ENCODE assay signal across 15 cellular contexts in the genomic region with DNA sequence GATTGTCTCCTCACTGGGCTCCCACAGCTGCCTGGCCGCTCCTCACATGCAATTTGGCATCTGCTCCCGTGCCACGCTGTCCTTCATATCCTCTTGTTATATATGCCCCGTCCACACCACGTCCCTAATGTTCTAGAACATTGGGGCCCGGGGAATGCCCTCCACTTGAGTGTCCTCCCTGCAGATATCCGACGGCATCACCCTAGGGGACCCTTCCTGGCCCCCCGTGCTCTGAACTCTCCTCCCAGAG. TPM values are rescaled to one million over a fixed set of nuclear protein-coding genes. Genes with fewer than 3 reads are reported as not detected.
A peak's percentile ranks its signal among the peaks of the same experiment; 100 is the strongest.
DNase-seq lines count a peak whose midpoint lies in the region; ATAC-seq and TF ChIP-seq lines count a peak whose summit lies in the region.
"Had no signal": no experiment of that assay in that cellular context is flagged by ENCODE, and none has a peak within 500 bp of the region (broad histone marks: within the 10 kb centered on the region; RNA-seq: fewer than 3 reads in every experiment).

No MANE protein-coding gene starts in this region.

- H2BK20ac ChIP-seq in IMR-90 (ENCODE audit: low read depth, low read length) = no peak overlapping the region

- H4K5ac ChIP-seq in IMR-90 (ENCODE audit: low read depth, low read length) = no peak overlapping the region

- H2BK5ac ChIP-seq in IMR-90 (ENCODE audit: low read depth, low read length, poor library complexity, severe bottlenecking) = no peak overlapping the region

- peaks cover 4% of the 10 kb centered on the region for H3F3A ChIP-seq in SK-N-SH (replicated peaks; ENCODE audit: insufficient read depth)

- no peaks in the 10 kb centered on the region for H3K9me3 Mint-ChIP-seq in neural crest cell
- no peaks in the 10 kb centered on the region for H3K9me3 Mint-ChIP-seq in stimulated activated memory B cell treated with anti-CD40 and anti-IgM and Interleukin-4, amounts not matched to agents 10 μg/mL and 1 μg/mL and 100 μg/mL, for 72 hours
- H3K9me3 Mint-ChIP-seq: CD8-positive, alpha-beta T cell; H9 had no signal

- H3K23ac ChIP-seq in IMR-90 (ENCODE audit: low read depth, low read length) = no peak overlapping the region

- no peak overlapping the region for H3K14ac ChIP-seq in IMR-90 (replicated peaks; ENCODE audit: low read depth, low read length)

- H2AK5ac ChIP-seq in IMR-90 (ENCODE audit: low read depth, low read length) = no peak overlapping the region

- no TSS peak for BruUV-seq in IMR-90 (replicated peaks; lab: Mats Ljungman, UMichigan)

- no peak overlapping the region for H2BK15ac ChIP-seq in IMR-90 (ENCODE audit: low read depth, low read length)

- H4K8ac ChIP-seq in IMR-90 (ENCODE audit: low read depth in 2 of 2, low read length in 2 of 2) = no peak overlapping the region

- H4K20me1 ChIP-seq in SK-N-SH (ENCODE audit: insufficient read depth) (peaks cover 26% of the 10 kb centered on the region), IMR-90 (ENCODE audit: insufficient read depth, low read length) (peaks cover 7% of the 10 kb centered on the region)

- ATAC-seq in SK-N-SH treated with all-trans-retinoic acid at 6 μM for 48 hours (peak; percentile 11), IMR-90 (ENCODE audit: low read depth) (no peak), GM18520 (IDR thresholded peaks at IDR 0.05; ENCODE audit: unreplicated experiment) (no peak)
- no peak for ATAC-seq in stimulated activated memory B cell treated with anti-CD40 and anti-IgM and Interleukin-4, amounts not matched to agents 10 μg/mL and 1 μg/mL and 100 μg/mL, for 72 hours
- ATAC-seq: CD8-positive, alpha-beta T cell had no signal

- H3K18ac ChIP-seq in IMR-90 (ENCODE audit: low read depth, low read length) = no peak overlapping the region

- CTCF ChIA-PET in SK-N-SH (lab: Yijun Ruan, JAX) (interaction anchor here (1.1 to 1.6 kb wide), 2 partner anchors 11 to 14 kb away, joined by 3 to 4 read pairs; no protein-coding TSS in a partner anchor), IMR-90 (lab: Yijun Ruan, JAX) (no interaction called here)

- H3K4me1 ChIP-seq in SK-N-SH (ENCODE audit: control insufficient read depth in 1 of 2, insufficient read depth in 2 of 2, low read depth in 1 of 2, low read length in 1 of 2) = no peaks in the 10 kb centered on the region
- H3K4me1 ChIP-seq in IMR-90 (ENCODE audit: control insufficient read depth, insufficient read depth, low read length) = no peaks in the 10 kb centered on the region

- H3K4me3 Mint-ChIP-seq in neural crest cell = peak overlapping the region; percentile 52
- H3K4me3 Mint-ChIP-seq in stimulated activated memory B cell treated with anti-CD40 and anti-IgM and Interleukin-4, amounts not matched to agents 10 μg/mL and 1 μg/mL and 100 μg/mL, for 72 hours = no peak overlapping the region
- H3K4me3 Mint-ChIP-seq: B cell; CD8-positive, alpha-beta T cell; H9 had no signal

- H3K4me3 ChIP-seq in SK-N-SH (ENCODE audit: low read depth in 2 of 2, low read length in 1 of 2) = no peak overlapping the region
- no peak overlapping the region for H3K4me3 ChIP-seq in IMR-90 (ENCODE audit: insufficient read depth, low read depth, low read length)
- H3K4me3 ChIP-seq: BLaER1 treated with 17β-estradiol and CSF1 and Interleukin-3, amounts not matched to agents 10 nM and 100 nM had no signal

- H2AK9ac ChIP-seq in IMR-90 (replicated peaks; ENCODE audit: low read depth, low read length, poor library complexity) = peak overlapping the region; percentile 28

- no peak for TF ChIP-seq CTCF in SK-N-SH (IDR thresholded peaks at IDR 0.05)
- TF ChIP-seq CTCF in 22Rv1 (IDR thresholded peaks at IDR 0.05) = no peak
- TF ChIP-seq CTCF in IMR-90 (conservative IDR thresholded peaks at IDR 0.05; ENCODE audit: low read depth, low read length) = no peak
- TF ChIP-seq CTCF in neural crest cell (conservative IDR thresholded peaks at IDR 0.05) = no peak

- H3K9me2 ChIP-seq in SK-N-SH = no peaks in the 10 kb centered on the region

- H3K4ac ChIP-seq in IMR-90 (ENCODE audit: low read depth, low read length) = no peak overlapping the region

- peaks cover 7% of the 10 kb centered on the region for H3K36me3 Mint-ChIP-seq in neural crest cell (ENCODE audit: low read depth)
- H3K36me3 Mint-ChIP-seq in stimulated activated memory B cell treated with anti-CD40 and anti-IgM and Interleukin-4, amounts not matched to agents 10 μg/mL and 1 μg/mL and 100 μg/mL, for 72 hours = no peaks in the 10 kb centered on the region
- H3K36me3 Mint-ChIP-seq: CD8-positive, alpha-beta T cell had no signal

- H3K27ac Mint-ChIP-seq in neural crest cell (ENCODE audit: unreplicated experiment) = no peak overlapping the region
- no peak overlapping the region for H3K27ac Mint-ChIP-seq in stimulated activated memory B cell treated with anti-CD40 and anti-IgM and Interleukin-4, amounts not matched to agents 10 μg/mL and 1 μg/mL and 100 μg/mL, for 72 hours
- H3K27ac Mint-ChIP-seq: B cell; CD8-positive, alpha-beta T cell had no signal

- H2BK120ac ChIP-seq in IMR-90 (ENCODE audit: low read depth, low read length) = no peak overlapping the region

- no peak overlapping the region for H4K91ac ChIP-seq in IMR-90 (ENCODE audit: insufficient read depth, low read depth, low read length)

- H3K4me1 Mint-ChIP-seq in neural crest cell = no peaks in the 10 kb centered on the region
- no peaks in the 10 kb centered on the region for H3K4me1 Mint-ChIP-seq in stimulated activated memory B cell treated with anti-CD40 and anti-IgM and Interleukin-4, amounts not matched to agents 10 μg/mL and 1 μg/mL and 100 μg/mL, for 72 hours
- H3K4me1 Mint-ChIP-seq: B cell, H9 had no signal

- no peaks in the 10 kb centered on the region for H3K27me3 ChIP-seq in SK-N-SH (ENCODE audit: insufficient read depth)
- H3K27me3 ChIP-seq in IMR-90 (ENCODE audit: control insufficient read depth, insufficient read depth, low read length) = no peaks in the 10 kb centered on the region
- H3K27me3 ChIP-seq: BLaER1 treated with 17β-estradiol and CSF1 and Interleukin-3, amounts not matched to agents 10 nM and 100 nM had no signal

- in situ Hi-C loops in IMR-90 (cut with MboI; ENCODE audit: low sequenced_read_pairs) = no loop called here

- 85% methylated on average over 9 of the region's 9 CpGs for WGBS in SK-N-SH (ENCODE audit: low lambda C conversion rate)
- 83% methylated on average over 5 of the region's 9 CpGs; no CpG with 5 or more reads in 1 of the 2 experiments for WGBS in IMR-90 (ENCODE audit: extremely low coverage in 2 of 2, insufficient read length in 1 of 2), 2 experiments

- no peaks in the 10 kb centered on the region for H3K27me3 Mint-ChIP-seq in neural crest cell (ENCODE audit: low read depth)
- H3K27me3 Mint-ChIP-seq in stimulated activated memory B cell treated with anti-CD40 and anti-IgM and Interleukin-4, amounts not matched to agents 10 μg/mL and 1 μg/mL and 100 μg/mL, for 72 hours = peaks cover 33% of the 10 kb centered on the region

- H2AFZ ChIP-seq in SK-N-SH (ENCODE audit: low read depth) = no peak overlapping the region
- no peak overlapping the region for H2AFZ ChIP-seq in IMR-90 (replicated peaks; ENCODE audit: low read length, poor library complexity)

- H3K9me1 ChIP-seq in IMR-90 (ENCODE audit: insufficient read depth, low read length) = 0 out of 2 replicates have a peak, but pooled peaks cover 3% of the 10 kb centered on the region

- peaks cover 8 to 29% of the 10 kb centered on the region in 2 experiments for H3K36me3 ChIP-seq in SK-N-SH (replicated peaks in 1 of 2; ENCODE audit: control insufficient read depth in 1 of 2, insufficient read depth in 2 of 2, low read length in 1 of 2)
- peaks cover 28% of the 10 kb centered on the region for H3K36me3 ChIP-seq in IMR-90 (ENCODE audit: control insufficient read depth, insufficient read depth, low read length)

- DNase-seq in SK-N-SH = no peak
- no peak for DNase-seq in IMR-90
- no peak for DNase-seq in neural crest cell (ENCODE audit: low read depth, low spot score)
- DNase-seq in NCI-H1417 (lab: John Stamatoyannopoulos, UW) = no peak
- DNase-seq: 8988T; Calu3; CD8-positive, alpha-beta T cell; DMS79 treated with DMSO at 0.1 percent for 48 hours; H9 had no signal

- dilution Hi-C loops in IMR-90 (cut with HindIII; ENCODE audit: low sequenced_read_pairs, unreplicated experiment) = no loop called here

- H3K4me2 ChIP-seq in SK-N-SH = no peak overlapping the region
- no peak overlapping the region for H3K4me2 ChIP-seq in IMR-90 (ENCODE audit: low read depth, low read length)
- H3K4me2 ChIP-seq: BLaER1 treated with 17β-estradiol and CSF1 and Interleukin-3, amounts not matched to agents 10 nM and 100 nM had no signal

- no peaks in the 10 kb centered on the region for H3K79me2 ChIP-seq in SK-N-SH (ENCODE audit: insufficient read depth)

- H3K27ac ChIP-seq in SK-N-SH (ENCODE audit: low read depth in 2 of 2, low read length in 1 of 2) = no peak overlapping the region
- H3K27ac ChIP-seq in 22Rv1 = peak overlapping the region; percentile 35; the same call in 1 of the 2 replicates
- H3K27ac ChIP-seq in IMR-90 (ENCODE audit: insufficient read depth, low read length) = no peak overlapping the region
- H3K27ac ChIP-seq: BLaER1 treated with 17β-estradiol and CSF1 and Interleukin-3, amounts not matched to agents 10 nM and 100 nM had no signal

- TF ChIP-seq EP300 in SK-N-SH (IDR thresholded peaks at IDR 0.05; ENCODE audit: borderline replicate concordance in 1 of 2, low read depth in 1 of 2, low read length in 1 of 2) = no peak

- TF ChIP-seq RAD21 in SK-N-SH (IDR thresholded peaks at IDR 0.05; ENCODE audit: low read length) (no peak), IMR-90 (IDR thresholded peaks at IDR 0.05; ENCODE audit: low read length) (no peak)

- no peak overlapping the region for H3K56ac ChIP-seq in IMR-90 (ENCODE audit: extremely low read depth, insufficient read depth, low read length)

- no peak for TF ChIP-seq POLR2A in IMR-90 (IDR thresholded peaks at IDR 0.05; ENCODE audit: low read depth, low read length)

- H3K79me1 ChIP-seq in IMR-90 (ENCODE audit: low read depth in 1 of 2, low read length in 2 of 2) = peaks cover 0 to 5% of the 10 kb centered on the region in 2 experiments; a peak in 1 of 4 replicates

- no peaks in the 10 kb centered on the region for H3K9me3 ChIP-seq in SK-N-SH
- no peaks in the 10 kb centered on the region for H3K9me3 ChIP-seq in IMR-90 (ENCODE audit: control insufficient read depth, insufficient read depth, low read length)
- H3K9me3 ChIP-seq: BLaER1 treated with 17β-estradiol and CSF1 and Interleukin-3, amounts not matched to agents 10 nM and 100 nM had no signal

- no peak overlapping the region for H3K9ac ChIP-seq in SK-N-SH
- no peak overlapping the region for H3K9ac ChIP-seq in IMR-90 (ENCODE audit: low read depth, low read length)
- H3K9ac ChIP-seq: BLaER1 treated with 17β-estradiol and CSF1 and Interleukin-3, amounts not matched to agents 10 nM and 100 nM had no signal

- POLR2A ChIA-PET in SK-N-SH (lab: Yijun Ruan, JAX) = interaction anchor here (1.3 kb wide), 1 partner anchor 9 kb away, joined by 4 read pairs; no protein-coding TSS in a partner anchor
- POLR2A ChIA-PET in IMR-90 (lab: Charles Lee; ENCODE audit: unreplicated experiment) = no interaction called here

- intact Hi-C loops in IMR-90 (cut with micrococcal nuclease) = no loop called here

RNA-seq across cellular contexts. Expression of a gene that starts 10.0 kb away (rescaled TPM):
- 112 and 119 TPM in 2 replicates for polyA plus RNA-seq in SK-N-SH (2012; rRNA removed)
- polyA plus RNA-seq in SK-N-SH (2012; cell fraction: cytosol; rRNA removed) = 64.2 and 86.4 TPM in 2 replicates
- 254 and 369 TPM in 2 replicates for polyA plus RNA-seq in SK-N-SH (2012; cell fraction: nucleus; rRNA removed)
- 129 and 134 TPM in 2 replicates for total RNA-seq in IMR-90 (2012; rRNA removed)
- 141 and 160 TPM in 2 replicates for polyA plus RNA-seq in IMR-90 (2012; rRNA removed)
- polyA plus RNA-seq in IMR-90 (2012; cell fraction: cytosol; rRNA removed) = 177 and 213 TPM in 2 replicates
- polyA plus RNA-seq in IMR-90 (2012; cell fraction: nucleus; rRNA removed; ENCODE audit: low replicate concordance) = 286 and 445 TPM in 2 replicates
- total RNA-seq in neural crest cell = 67.6 and 70.1 TPM in 2 replicates

RNA-seq across cellular contexts. Expression of a gene that starts 15.4 kb away (rescaled TPM):
- polyA plus RNA-seq in SK-N-SH (2012; rRNA removed) (375 and 428 TPM in 2 replicates), IMR-90 (2012; rRNA removed) (410 and 428 TPM in 2 replicates)
- 199 and 310 TPM in 2 replicates for polyA plus RNA-seq in SK-N-SH (2012; cell fraction: cytosol; rRNA removed)
- 384 TPM in 2 replicates for polyA plus RNA-seq in SK-N-SH (2012; cell fraction: nucleus; rRNA removed)
- total RNA-seq in IMR-90 (2012; rRNA removed) (311 and 337 TPM in 2 replicates), neural crest cell (518 and 541 TPM in 2 replicates)
- 269 and 452 TPM in 2 replicates for polyA plus RNA-seq in IMR-90 (2012; cell fraction: cytosol; rRNA removed)
- 172 and 406 TPM in 2 replicates for polyA plus RNA-seq in IMR-90 (2012; cell fraction: nucleus; rRNA removed; ENCODE audit: low replicate concordance)

RNA-seq across cellular contexts. Expression of a gene that starts 19.9 kb away (rescaled TPM):
- 11.1 and 12.7 TPM in 2 replicates for polyA plus RNA-seq in SK-N-SH (2012; rRNA removed)
- 2.7 and 4.6 TPM in 2 replicates for polyA plus RNA-seq in SK-N-SH (2012; cell fraction: cytosol; rRNA removed)
- polyA plus RNA-seq in SK-N-SH (2012; cell fraction: nucleus; rRNA removed) = 35.2 and 44.1 TPM in 2 replicates
- 3.8 and 4.4 TPM in 2 replicates for total RNA-seq in IMR-90 (2012; rRNA removed)
- polyA plus RNA-seq in IMR-90 (2012; rRNA removed) = 9.5 TPM in 2 replicates
- polyA plus RNA-seq in IMR-90 (2012; cell fraction: cytosol; rRNA removed) = 3.3 and 6.2 TPM in 2 replicates
- polyA plus RNA-seq in IMR-90 (2012; cell fraction: nucleus; rRNA removed; ENCODE audit: low replicate concordance) = 49.5 and 79.2 TPM in 2 replicates
- total RNA-seq in neural crest cell = 7.7 and 8.3 TPM in 2 replicates
